In the genomic region with DNA sequence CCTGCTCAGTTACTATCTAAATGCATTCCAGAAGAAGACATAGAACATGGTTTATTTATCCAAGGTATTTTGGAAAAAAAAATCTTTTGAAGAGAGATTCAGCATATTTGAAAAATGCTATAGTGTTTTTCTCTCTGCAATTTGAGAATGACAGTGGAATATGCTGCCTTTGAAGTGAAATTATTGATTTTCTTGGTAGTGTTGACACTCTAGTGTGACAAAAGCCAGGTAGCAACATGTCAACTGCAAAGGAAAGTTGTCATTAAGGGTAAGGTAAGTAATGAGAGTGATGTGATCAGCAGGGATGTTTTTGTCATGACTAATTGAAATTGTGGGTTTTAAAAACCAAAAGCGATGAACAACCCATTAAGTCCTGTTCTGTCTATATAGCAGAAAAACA, we compare ENCODE assay signal across 1 cellular context.
TF ChIP-seq lines count a peak whose summit lies in the region.

No MANE protein-coding gene starts in this region.

TF ChIP-seq in HepG2, 621 proteins besides CTCF, POLR2A, EP300 and RAD21 (continued from another document):
- TF ChIP-seq, protein P1, sequence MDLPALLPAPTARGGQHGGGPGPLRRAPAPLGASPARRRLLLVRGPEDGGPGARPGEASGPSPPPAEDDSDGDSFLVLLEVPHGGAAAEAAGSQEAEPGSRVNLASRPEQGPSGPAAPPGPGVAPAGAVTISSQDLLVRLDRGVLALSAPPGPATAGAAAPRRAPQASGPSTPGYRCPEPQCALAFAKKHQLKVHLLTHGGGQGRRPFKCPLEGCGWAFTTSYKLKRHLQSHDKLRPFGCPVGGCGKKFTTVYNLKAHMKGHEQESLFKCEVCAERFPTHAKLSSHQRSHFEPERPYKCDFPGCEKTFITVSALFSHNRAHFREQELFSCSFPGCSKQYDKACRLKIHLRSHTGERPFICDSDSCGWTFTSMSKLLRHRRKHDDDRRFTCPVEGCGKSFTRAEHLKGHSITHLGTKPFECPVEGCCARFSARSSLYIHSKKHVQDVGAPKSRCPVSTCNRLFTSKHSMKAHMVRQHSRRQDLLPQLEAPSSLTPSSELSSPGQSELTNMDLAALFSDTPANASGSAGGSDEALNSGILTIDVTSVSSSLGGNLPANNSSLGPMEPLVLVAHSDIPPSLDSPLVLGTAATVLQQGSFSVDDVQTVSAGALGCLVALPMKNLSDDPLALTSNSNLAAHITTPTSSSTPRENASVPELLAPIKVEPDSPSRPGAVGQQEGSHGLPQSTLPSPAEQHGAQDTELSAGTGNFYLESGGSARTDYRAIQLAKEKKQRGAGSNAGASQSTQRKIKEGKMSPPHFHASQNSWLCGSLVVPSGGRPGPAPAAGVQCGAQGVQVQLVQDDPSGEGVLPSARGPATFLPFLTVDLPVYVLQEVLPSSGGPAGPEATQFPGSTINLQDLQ (CRISPR knock-in tag; IDR thresholded peaks at IDR 0.05): no peak
- TF ChIP-seq, protein P2, sequence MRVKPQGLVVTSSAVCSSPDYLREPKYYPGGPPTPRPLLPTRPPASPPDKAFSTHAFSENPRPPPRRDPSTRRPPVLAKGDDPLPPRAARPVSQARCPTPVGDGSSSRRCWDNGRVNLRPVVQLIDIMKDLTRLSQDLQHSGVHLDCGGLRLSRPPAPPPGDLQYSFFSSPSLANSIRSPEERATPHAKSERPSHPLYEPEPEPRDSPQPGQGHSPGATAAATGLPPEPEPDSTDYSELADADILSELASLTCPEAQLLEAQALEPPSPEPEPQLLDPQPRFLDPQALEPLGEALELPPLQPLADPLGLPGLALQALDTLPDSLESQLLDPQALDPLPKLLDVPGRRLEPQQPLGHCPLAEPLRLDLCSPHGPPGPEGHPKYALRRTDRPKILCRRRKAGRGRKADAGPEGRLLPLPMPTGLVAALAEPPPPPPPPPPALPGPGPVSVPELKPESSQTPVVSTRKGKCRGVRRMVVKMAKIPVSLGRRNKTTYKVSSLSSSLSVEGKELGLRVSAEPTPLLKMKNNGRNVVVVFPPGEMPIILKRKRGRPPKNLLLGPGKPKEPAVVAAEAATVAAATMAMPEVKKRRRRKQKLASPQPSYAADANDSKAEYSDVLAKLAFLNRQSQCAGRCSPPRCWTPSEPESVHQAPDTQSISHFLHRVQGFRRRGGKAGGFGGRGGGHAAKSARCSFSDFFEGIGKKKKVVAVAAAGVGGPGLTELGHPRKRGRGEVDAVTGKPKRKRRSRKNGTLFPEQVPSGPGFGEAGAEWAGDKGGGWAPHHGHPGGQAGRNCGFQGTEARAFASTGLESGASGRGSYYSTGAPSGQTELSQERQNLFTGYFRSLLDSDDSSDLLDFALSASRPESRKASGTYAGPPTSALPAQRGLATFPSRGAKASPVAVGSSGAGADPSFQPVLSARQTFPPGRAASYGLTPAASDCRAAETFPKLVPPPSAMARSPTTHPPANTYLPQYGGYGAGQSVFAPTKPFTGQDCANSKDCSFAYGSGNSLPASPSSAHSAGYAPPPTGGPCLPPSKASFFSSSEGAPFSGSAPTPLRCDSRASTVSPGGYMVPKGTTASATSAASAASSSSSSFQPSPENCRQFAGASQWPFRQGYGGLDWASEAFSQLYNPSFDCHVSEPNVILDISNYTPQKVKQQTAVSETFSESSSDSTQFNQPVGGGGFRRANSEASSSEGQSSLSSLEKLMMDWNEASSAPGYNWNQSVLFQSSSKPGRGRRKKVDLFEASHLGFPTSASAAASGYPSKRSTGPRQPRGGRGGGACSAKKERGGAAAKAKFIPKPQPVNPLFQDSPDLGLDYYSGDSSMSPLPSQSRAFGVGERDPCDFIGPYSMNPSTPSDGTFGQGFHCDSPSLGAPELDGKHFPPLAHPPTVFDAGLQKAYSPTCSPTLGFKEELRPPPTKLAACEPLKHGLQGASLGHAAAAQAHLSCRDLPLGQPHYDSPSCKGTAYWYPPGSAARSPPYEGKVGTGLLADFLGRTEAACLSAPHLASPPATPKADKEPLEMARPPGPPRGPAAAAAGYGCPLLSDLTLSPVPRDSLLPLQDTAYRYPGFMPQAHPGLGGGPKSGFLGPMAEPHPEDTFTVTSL (CRISPR knock-in tag; IDR thresholded peaks at IDR 0.05; ENCODE audit: borderline replicate concordance): peak; percentile 77; the same call in 1 of the 2 replicates
- 0 out of 2 replicates have a peak, but pooled peaks have one; percentile 35 for TF ChIP-seq RXRB (CRISPR knock-in tag; IDR thresholded peaks at IDR 0.05; ENCODE audit: borderline replicate concordance)
- TF ChIP-seq, protein P3, sequence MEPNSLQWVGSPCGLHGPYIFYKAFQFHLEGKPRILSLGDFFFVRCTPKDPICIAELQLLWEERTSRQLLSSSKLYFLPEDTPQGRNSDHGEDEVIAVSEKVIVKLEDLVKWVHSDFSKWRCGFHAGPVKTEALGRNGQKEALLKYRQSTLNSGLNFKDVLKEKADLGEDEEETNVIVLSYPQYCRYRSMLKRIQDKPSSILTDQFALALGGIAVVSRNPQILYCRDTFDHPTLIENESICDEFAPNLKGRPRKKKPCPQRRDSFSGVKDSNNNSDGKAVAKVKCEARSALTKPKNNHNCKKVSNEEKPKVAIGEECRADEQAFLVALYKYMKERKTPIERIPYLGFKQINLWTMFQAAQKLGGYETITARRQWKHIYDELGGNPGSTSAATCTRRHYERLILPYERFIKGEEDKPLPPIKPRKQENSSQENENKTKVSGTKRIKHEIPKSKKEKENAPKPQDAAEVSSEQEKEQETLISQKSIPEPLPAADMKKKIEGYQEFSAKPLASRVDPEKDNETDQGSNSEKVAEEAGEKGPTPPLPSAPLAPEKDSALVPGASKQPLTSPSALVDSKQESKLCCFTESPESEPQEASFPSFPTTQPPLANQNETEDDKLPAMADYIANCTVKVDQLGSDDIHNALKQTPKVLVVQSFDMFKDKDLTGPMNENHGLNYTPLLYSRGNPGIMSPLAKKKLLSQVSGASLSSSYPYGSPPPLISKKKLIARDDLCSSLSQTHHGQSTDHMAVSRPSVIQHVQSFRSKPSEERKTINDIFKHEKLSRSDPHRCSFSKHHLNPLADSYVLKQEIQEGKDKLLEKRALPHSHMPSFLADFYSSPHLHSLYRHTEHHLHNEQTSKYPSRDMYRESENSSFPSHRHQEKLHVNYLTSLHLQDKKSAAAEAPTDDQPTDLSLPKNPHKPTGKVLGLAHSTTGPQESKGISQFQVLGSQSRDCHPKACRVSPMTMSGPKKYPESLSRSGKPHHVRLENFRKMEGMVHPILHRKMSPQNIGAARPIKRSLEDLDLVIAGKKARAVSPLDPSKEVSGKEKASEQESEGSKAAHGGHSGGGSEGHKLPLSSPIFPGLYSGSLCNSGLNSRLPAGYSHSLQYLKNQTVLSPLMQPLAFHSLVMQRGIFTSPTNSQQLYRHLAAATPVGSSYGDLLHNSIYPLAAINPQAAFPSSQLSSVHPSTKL (CRISPR knock-in tag; IDR thresholded peaks at IDR 0.05): peak; percentile 54; the same call in 1 of the 2 replicates
- no peak for TF ChIP-seq ZFY (CRISPR knock-in tag; IDR thresholded peaks at IDR 0.05)
- TF ChIP-seq ZNF782 (CRISPR knock-in tag; IDR thresholded peaks at IDR 0.05; ENCODE audit: borderline replicate concordance): no peak
- TF ChIP-seq, protein P4, sequence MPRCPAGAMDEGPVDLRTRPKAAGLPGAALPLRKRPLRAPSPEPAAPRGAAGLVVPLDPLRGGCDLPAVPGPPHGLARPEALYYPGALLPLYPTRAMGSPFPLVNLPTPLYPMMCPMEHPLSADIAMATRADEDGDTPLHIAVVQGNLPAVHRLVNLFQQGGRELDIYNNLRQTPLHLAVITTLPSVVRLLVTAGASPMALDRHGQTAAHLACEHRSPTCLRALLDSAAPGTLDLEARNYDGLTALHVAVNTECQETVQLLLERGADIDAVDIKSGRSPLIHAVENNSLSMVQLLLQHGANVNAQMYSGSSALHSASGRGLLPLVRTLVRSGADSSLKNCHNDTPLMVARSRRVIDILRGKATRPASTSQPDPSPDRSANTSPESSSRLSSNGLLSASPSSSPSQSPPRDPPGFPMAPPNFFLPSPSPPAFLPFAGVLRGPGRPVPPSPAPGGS (CRISPR knock-in tag; IDR thresholded peaks at IDR 0.05): no peak
- 0 out of 2 replicates have a peak, but pooled peaks have one; percentile 42 for TF ChIP-seq GATAD2A (CRISPR knock-in tag; IDR thresholded peaks at IDR 0.05)
- TF ChIP-seq HDAC1 (CRISPR knock-in tag; IDR thresholded peaks at IDR 0.05): 0 out of 2 replicates have a peak, but pooled peaks have one; percentile 28
- no peak for TF ChIP-seq ZNF383 (CRISPR knock-in tag; IDR thresholded peaks at IDR 0.05; ENCODE audit: borderline replicate concordance)
- TF ChIP-seq FIP1L1 (IDR thresholded peaks at IDR 0.05; ENCODE audit: borderline replicate concordance, insufficient read depth, low read depth, low read length): no peak
- peak; percentile 13 for TF ChIP-seq TEAD3 (CRISPR knock-in tag; optimal IDR thresholded peaks at IDR 0.05; ENCODE audit: borderline replicate concordance)
- peak; percentile 35; the same call in 1 of the 2 replicates for TF ChIP-seq TBX3 (IDR thresholded peaks at IDR 0.05; ENCODE audit: borderline replicate concordance)
- TF ChIP-seq FOXP1 (IDR thresholded peaks at IDR 0.05): no peak
- peak; percentile 49; the same call in 1 of the 2 replicates for TF ChIP-seq FOXP1 (CRISPR knock-in tag; IDR thresholded peaks at IDR 0.05)
- TF ChIP-seq FOXK1 (CRISPR knock-in tag; IDR thresholded peaks at IDR 0.05; ENCODE audit: borderline replicate concordance, low read depth): peak; percentile 61; the same call in 1 of the 2 replicates
- peak; percentile 17; the same call in 1 of the 2 replicates for TF ChIP-seq RARA (CRISPR knock-in tag; IDR thresholded peaks at IDR 0.05)
- TF ChIP-seq NFIC (IDR thresholded peaks at IDR 0.05; ENCODE audit: low read length): peak; percentile 63; the same call in 1 of the 2 replicates
- TF ChIP-seq SIX1 (CRISPR knock-in tag; IDR thresholded peaks at IDR 0.05; ENCODE audit: borderline replicate concordance): no peak
- TF ChIP-seq, protein P5, sequence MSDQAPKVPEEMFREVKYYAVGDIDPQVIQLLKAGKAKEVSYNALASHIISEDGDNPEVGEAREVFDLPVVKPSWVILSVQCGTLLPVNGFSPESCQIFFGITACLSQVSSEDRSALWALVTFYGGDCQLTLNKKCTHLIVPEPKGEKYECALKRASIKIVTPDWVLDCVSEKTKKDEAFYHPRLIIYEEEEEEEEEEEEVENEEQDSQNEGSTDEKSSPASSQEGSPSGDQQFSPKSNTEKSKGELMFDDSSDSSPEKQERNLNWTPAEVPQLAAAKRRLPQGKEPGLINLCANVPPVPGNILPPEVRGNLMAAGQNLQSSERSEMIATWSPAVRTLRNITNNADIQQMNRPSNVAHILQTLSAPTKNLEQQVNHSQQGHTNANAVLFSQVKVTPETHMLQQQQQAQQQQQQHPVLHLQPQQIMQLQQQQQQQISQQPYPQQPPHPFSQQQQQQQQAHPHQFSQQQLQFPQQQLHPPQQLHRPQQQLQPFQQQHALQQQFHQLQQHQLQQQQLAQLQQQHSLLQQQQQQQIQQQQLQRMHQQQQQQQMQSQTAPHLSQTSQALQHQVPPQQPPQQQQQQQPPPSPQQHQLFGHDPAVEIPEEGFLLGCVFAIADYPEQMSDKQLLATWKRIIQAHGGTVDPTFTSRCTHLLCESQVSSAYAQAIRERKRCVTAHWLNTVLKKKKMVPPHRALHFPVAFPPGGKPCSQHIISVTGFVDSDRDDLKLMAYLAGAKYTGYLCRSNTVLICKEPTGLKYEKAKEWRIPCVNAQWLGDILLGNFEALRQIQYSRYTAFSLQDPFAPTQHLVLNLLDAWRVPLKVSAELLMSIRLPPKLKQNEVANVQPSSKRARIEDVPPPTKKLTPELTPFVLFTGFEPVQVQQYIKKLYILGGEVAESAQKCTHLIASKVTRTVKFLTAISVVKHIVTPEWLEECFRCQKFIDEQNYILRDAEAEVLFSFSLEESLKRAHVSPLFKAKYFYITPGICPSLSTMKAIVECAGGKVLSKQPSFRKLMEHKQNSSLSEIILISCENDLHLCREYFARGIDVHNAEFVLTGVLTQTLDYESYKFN (CRISPR knock-in tag; conservative IDR thresholded peaks at IDR 0.05): peak; percentile 44
- no peak for TF ChIP-seq IKZF4 (CRISPR knock-in tag; IDR thresholded peaks at IDR 0.05; ENCODE audit: borderline replicate concordance, low read depth, not compliant biosample characterization)
- TF ChIP-seq, protein P6, sequence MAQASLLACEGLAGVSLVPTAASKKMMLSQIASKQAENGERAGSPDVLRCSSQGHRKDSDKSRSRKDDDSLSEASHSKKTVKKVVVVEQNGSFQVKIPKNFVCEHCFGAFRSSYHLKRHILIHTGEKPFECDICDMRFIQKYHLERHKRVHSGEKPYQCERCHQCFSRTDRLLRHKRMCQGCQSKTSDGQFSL (CRISPR knock-in tag; IDR thresholded peaks at IDR 0.05): no peak
